In the genomic region with DNA sequence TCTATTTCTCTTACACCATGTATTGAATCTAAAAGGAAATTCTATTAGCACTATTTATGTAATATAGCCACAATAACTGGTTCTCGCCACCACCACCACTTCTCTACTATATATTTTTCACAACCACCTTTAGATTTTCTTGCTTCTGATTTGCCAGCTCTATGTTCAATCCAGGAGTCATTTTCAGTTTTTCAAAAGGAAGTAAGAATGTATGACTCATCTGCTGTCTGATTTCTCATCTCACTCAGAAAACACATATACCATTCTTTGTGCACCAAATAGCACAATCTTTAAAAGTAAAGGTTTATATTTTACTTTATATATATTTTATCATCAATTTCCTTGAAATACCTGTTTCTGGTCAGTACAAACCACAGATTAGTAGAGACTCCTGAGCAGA, we compare ENCODE assay signal across 9 cellular contexts.
DNase-seq lines count a peak whose midpoint lies in the region; ATAC-seq lines count a peak whose summit lies in the region.
"Had no signal": no experiment of that assay in that cellular context is flagged by ENCODE, and none has a peak within 500 bp of the region (broad histone marks: within the 10 kb centered on the region; RNA-seq: fewer than 3 reads in every experiment).

No MANE protein-coding gene starts in this region.

- no peaks in the 10 kb centered on the region for H3K9me3 Mint-ChIP-seq in activated naive CD4-positive, alpha-beta T cell treated with anti-CD3 and anti-CD28 coated beads, Interleukin-2, amount 50 U/mL, for 24 hours

- H3K36me3 Mint-ChIP-seq in activated naive CD4-positive, alpha-beta T cell treated with anti-CD3 and anti-CD28 coated beads, Interleukin-2, amount 50 U/mL, for 24 hours: no peaks in the 10 kb centered on the region

- ATAC-seq in HG02885 (IDR thresholded peaks at IDR 0.05; ENCODE audit: poor library complexity, unreplicated experiment): peak; percentile 78
- ATAC-seq in stimulated activated naive CD8-positive, alpha-beta T cell treated with anti-CD3 and anti-CD28 coated beads, Interleukin-15, Interleukin-2, amounts not matched to agents 100 U/mL and 50 U/mL, for 24 hours: peak; percentile 46
- no peak for ATAC-seq in left lobe of liver

- H3K27ac Mint-ChIP-seq in activated naive CD4-positive, alpha-beta T cell treated with anti-CD3 and anti-CD28 coated beads, Interleukin-2, amount 50 U/mL, for 24 hours: peak overlapping the region; percentile 4

- no peaks in the 10 kb centered on the region for H3K27me3 Mint-ChIP-seq in activated naive CD4-positive, alpha-beta T cell treated with anti-CD3 and anti-CD28 coated beads, Interleukin-2, amount 50 U/mL, for 24 hours

- DNase-seq in activated naive CD4-positive, alpha-beta T cell treated with anti-CD3 and anti-CD28 coated beads, Interleukin-2, amount 50 U/mL, for 16 hours: no peak
- DNase-seq in NOMO-1 treated with DMSO at 0.1 percent for 48 hours (lab: John Stamatoyannopoulos, UW; ENCODE audit: unreplicated experiment) (peak; percentile 88), GM19238 (ENCODE audit: insufficient read length, low spot score) (no peak), left lobe of liver (ENCODE audit: low spot score) (no peak), iPS-NIHi7 (ENCODE audit: extremely low spot score) (no peak)
- no peak for DNase-seq in stimulated activated naive CD8-positive, alpha-beta T cell treated with anti-CD3 and anti-CD28 coated beads, Interleukin-15, Interleukin-2, amounts not matched to agents 100 U/mL and 50 U/mL, for 24 hours
- DNase-seq: stimulated activated CD4-positive, alpha-beta T cell treated with anti-CD3 and anti-CD28 coated beads, Interleukin-4, amount 100 ng/mL, for 4 hours had no signal

- H3K4me1 Mint-ChIP-seq in activated naive CD4-positive, alpha-beta T cell treated with anti-CD3 and anti-CD28 coated beads, Interleukin-2, amount 50 U/mL, for 24 hours: peaks cover 9% of the 10 kb centered on the region

- H3K4me3 Mint-ChIP-seq in activated naive CD4-positive, alpha-beta T cell treated with anti-CD3 and anti-CD28 coated beads, Interleukin-2, amount 50 U/mL, for 24 hours: no peak overlapping the region
